Comparison of ENCODE assay signal across 12 cellular contexts in genomic region chr22:20435436-20436308, GRCh38. TPM values are rescaled to one million over a fixed set of nuclear protein-coding genes. Genes with fewer than 3 reads are reported as not detected.
A peak's percentile ranks its signal among the peaks of the same experiment; 100 is the strongest.
DNase-seq lines count a peak whose midpoint lies in the region; ATAC-seq and TF ChIP-seq lines count a peak whose summit lies in the region.
"Had no signal": no experiment of that assay in that cellular context is flagged by ENCODE, and none has a peak within 500 bp of the region (broad histone marks: within the 10 kb centered on the region; RNA-seq: fewer than 3 reads in every experiment).

No MANE protein-coding gene starts in this region.

- H3K27ac ChIP-seq in esophagus muscularis mucosa (replicated peaks in 1 of 4) (peak overlapping the region in 3 of 4 donors; percentile 73 to 89 (median 76)), neural progenitor cell (no peak overlapping the region)

- H3K4me2 ChIP-seq in neural progenitor cell = peak overlapping the region; percentile 89

- H3K36me3 ChIP-seq in MG63 = peaks cover 12% of the 10 kb centered on the region
- H3K36me3 ChIP-seq in esophagus muscularis mucosa = peaks cover 0 to under 1% (median 0%) of the 10 kb centered on the region in 4 donors
- H3K36me3 ChIP-seq in neural progenitor cell = no peaks in the 10 kb centered on the region

- no peaks in the 10 kb centered on the region for H3K9me3 Mint-ChIP-seq in neural progenitor cell

- CTCF ChIA-PET in AG04449 (lab: Yijun Ruan, JAX) = interaction anchor here (1.1 to 3.8 kb wide), 6 partner anchors 13 to 132 kb away, joined by 3 to 34 read pairs (median 4); no protein-coding TSS in a partner anchor

- 78% methylated on average over 6 of the region's 12 CpGs for WGBS in esophagus muscularis mucosa

- TF ChIP-seq POLR2A in esophagus muscularis mucosa (IDR thresholded peaks at IDR 0.05; ENCODE audit: low read depth) = no peak

- peaks cover 5% of the 10 kb centered on the region for H3K36me3 Mint-ChIP-seq in neural progenitor cell

- H3K4me1 Mint-ChIP-seq in neural progenitor cell = peaks cover 26% of the 10 kb centered on the region

- H4K20me1 ChIP-seq in neural progenitor cell (ENCODE audit: low read depth) = peaks cover 84% of the 10 kb centered on the region

- H3K27me3 Mint-ChIP-seq in neural progenitor cell (ENCODE audit: insufficient read depth, low read depth) = peaks cover 32% of the 10 kb centered on the region

- no peak overlapping the region for H2AFZ ChIP-seq in neural progenitor cell (replicated peaks)

- DNase-seq in AG04449 (ENCODE audit: low read depth, low spot score) (no peak), MG63 (no peak), esophagus muscularis mucosa (ENCODE audit: extremely low spot score) (no peak), neural progenitor cell (ENCODE audit: low spot score) (no peak), LoVo (ENCODE audit: low spot score) (no peak), NCI-H226 (no peak)
- no peak for DNase-seq in activated CD4-positive, alpha-beta T cell treated with anti-CD3 and anti-CD28 coated beads for 48 hours
- DNase-seq: central memory CD4-positive, alpha-beta T cell; NCI-H2081 treated with DMSO at 0.1 percent for 48 hours; T-helper 9 cell had no signal

- peak overlapping the region; percentile 78 for H3K4me3 Mint-ChIP-seq in neural progenitor cell

- no peaks in the 10 kb centered on the region for H3K79me2 ChIP-seq in neural progenitor cell (ENCODE audit: low read depth)

- H3K4me3 ChIP-seq in AG04449 (ENCODE audit: low read depth, low read length) (peak overlapping the region; percentile 98), MG63 (peak overlapping the region; percentile 95), esophagus muscularis mucosa (peak overlapping the region; percentile 68 to 82 (median 72)), neural progenitor cell (peak overlapping the region; percentile 54)

- H3K4me1 ChIP-seq in esophagus muscularis mucosa = peaks cover 41 to 67% (median 55%) of the 10 kb centered on the region in 4 donors
- H3K4me1 ChIP-seq in neural progenitor cell = no peaks in the 10 kb centered on the region

- POLR2A ChIA-PET in AG04449 (lab: Yijun Ruan, JAX) = interaction anchor here (1.7 kb wide), 1 partner anchor 12 kb away, joined by 4 read pairs; no protein-coding TSS in a partner anchor

- no peak overlapping the region for H3K9ac ChIP-seq in neural progenitor cell

- intact Hi-C loops in esophagus muscularis mucosa (cut with DNase I) = loop anchor here (5.0 kb wide), 1 partner anchor 62 kb away; the partner anchor contains the start of gene KLHL22

- H3K27ac Mint-ChIP-seq in neural progenitor cell = no peak overlapping the region

- H3K27me3 ChIP-seq in MG63 (no peaks in the 10 kb centered on the region), esophagus muscularis mucosa (peaks cover 0 to 29% (median 0%) of the 10 kb centered on the region in 4 donors), neural progenitor cell (peaks cover 99% of the 10 kb centered on the region)

- H3F3A ChIP-seq in neural progenitor cell (ENCODE audit: low read depth) = peaks cover 20% of the 10 kb centered on the region

- TF ChIP-seq CTCF in AG04449 (IDR thresholded peaks at IDR 0.05; ENCODE audit: insufficient read depth, low read length, missing control alignments) (no peak), esophagus muscularis mucosa (IDR thresholded peaks at IDR 0.05) (no peak), neural progenitor cell (IDR thresholded peaks at IDR 0.05) (no peak)

- no peaks in the 10 kb centered on the region for H3K9me3 ChIP-seq in MG63
- no peaks in the 10 kb centered on the region for H3K9me3 ChIP-seq in esophagus muscularis mucosa
- H3K9me3 ChIP-seq in neural progenitor cell (ENCODE audit: low read depth) = no peaks in the 10 kb centered on the region

- TF ChIP-seq EP300 in esophagus muscularis mucosa (IDR thresholded peaks at IDR 0.05) = no peak

- ATAC-seq in GM21737 (IDR thresholded peaks at IDR 0.05; ENCODE audit: unreplicated experiment) = no peak
- ATAC-seq: left lobe of liver had no signal

RNA-seq across cellular contexts. Expression of gene SCARF2, which starts 2.0 kb away (rescaled TPM):
- total RNA-seq in MG63 (2014; rRNA removed; shearing (Covaris generic); ENCODE audit: low replicate concordance) = 22.3 and 32.1 TPM in 2 replicates
- total RNA-seq in esophagus muscularis mucosa (10 to 100 TPM; 14.5 to 31.6 (median 22.2) TPM), neural progenitor cell (ENCODE audit: low replicate concordance) (0.22 and 3.9 TPM in 2 replicates)

RNA-seq across cellular contexts. Expression of gene ZNF74, which starts 41.7 kb away (rescaled TPM):
- total RNA-seq in MG63 (2014; rRNA removed; shearing (Covaris generic); ENCODE audit: low replicate concordance) = 4.3 and 7.0 TPM in 2 replicates
- total RNA-seq in esophagus muscularis mucosa (10 to 100 TPM in 3 of 4 donors, 1 to 10 TPM in 1; 9.6 to 20.0 (median 15.0) TPM), neural progenitor cell (ENCODE audit: low replicate concordance) (19.4 and 54.0 TPM in 2 replicates)

RNA-seq across cellular contexts. Expression of gene KLHL22, which starts 59.9 kb away (rescaled TPM):
- 29.1 and 36.0 TPM in 2 replicates for total RNA-seq in MG63 (2014; rRNA removed; shearing (Covaris generic); ENCODE audit: low replicate concordance)
- total RNA-seq in esophagus muscularis mucosa = 10 to 100 TPM; 19.9 to 35.5 (median 27.3) TPM
- total RNA-seq in neural progenitor cell (ENCODE audit: low replicate concordance) = 14.3 and 31.9 TPM in 2 replicates
